ENCODE assay signal across 25 cellular contexts in the genomic region with DNA sequence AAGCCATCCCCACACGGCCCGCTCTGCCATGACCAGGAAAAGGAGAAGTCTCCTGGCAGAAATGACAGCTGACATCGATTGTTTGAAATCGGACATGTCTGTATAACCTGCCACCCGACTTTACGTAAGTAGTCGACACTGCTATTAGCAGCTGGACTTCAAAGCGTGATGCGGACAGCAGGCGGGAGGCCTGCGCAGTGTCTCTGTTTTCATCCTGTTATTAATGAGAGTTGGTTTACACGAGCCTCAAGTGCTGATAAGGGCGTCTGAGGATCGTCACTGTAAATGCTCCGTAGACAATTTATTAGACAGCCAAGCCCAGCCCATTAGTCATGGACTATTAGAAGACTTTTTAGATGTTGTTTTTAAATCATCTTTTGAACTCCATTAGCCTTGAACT.
"Had no signal": no experiment of that assay in that cellular context is flagged by ENCODE, and none has a peak within 500 bp of the region (broad histone marks: within the 10 kb centered on the region; RNA-seq: fewer than 3 reads in every experiment).

No MANE protein-coding gene starts in this region.

- H3K27ac ChIP-seq: ascending aorta, RWPE1, SJCRH30, VCaP had no signal

- H3K4me3 Mint-ChIP-seq: activated CD4-positive, alpha-beta T cell treated with anti-CD3 and anti-CD28 coated beads for 36 hours; activated CD8-positive, alpha-beta T cell treated with anti-CD3 and anti-CD28 coated beads, Interleukin-2, amount 10 ng/mL, durations not matched to agents 7 days and 5 days; activated naive CD4-positive, alpha-beta T cell treated with anti-CD3 and anti-CD28 coated beads, Interleukin-2, amount 50 U/mL, for 24 hours; brain had no signal

- DNase-seq: activated CD4-positive, alpha-beta T cell treated with anti-CD3 and anti-CD28 coated beads for 36 hours; activated CD8-positive, alpha-beta memory T cell treated with anti-CD3 and anti-CD28 coated beads, Interleukin-2, amount 50 U/mL, for 48 hours; activated CD8-positive, alpha-beta T cell treated with anti-CD3 and anti-CD28 coated beads, Interleukin-2, amount 10 ng/mL, durations not matched to agents 7 days and 5 days; activated naive CD4-positive, alpha-beta T cell; activated T-cell treated with anti-CD3 and anti-CD28 coated beads, Interleukin-2, amount 50 U/mL, for 1 hour; amniotic stem cell; MG63; MV-4-11; NCI-H1092 treated with DMSO at 0.1 percent for 48 hours; NCI-H1436 treated with DMSO at 0.1 percent for 48 hours; NCI-H187; NCI-H2081; NCI-H510A treated with DMSO at 0.1 percent for 48 hours; NCI-H69; NK-92 treated with Interleukin-12 subunit alpha and Interleukin-12 subunit beta, amount 100 ng/mL, for 24 hours; OCI-M1; Right ventricle myocardium superior; SJCRH30; SK-N-SH; T-helper 1 cell had no signal

- H3K4me1 Mint-ChIP-seq: activated CD4-positive, alpha-beta T cell treated with anti-CD3 and anti-CD28 coated beads for 36 hours; activated naive CD4-positive, alpha-beta T cell treated with anti-CD3 and anti-CD28 coated beads, Interleukin-2, amount 50 U/mL, for 24 hours had no signal

- H3K27me3 Mint-ChIP-seq: activated naive CD4-positive, alpha-beta T cell treated with anti-CD3 and anti-CD28 coated beads, Interleukin-2, amount 50 U/mL, for 24 hours had no signal

- H3K36me3 Mint-ChIP-seq: activated naive CD4-positive, alpha-beta T cell treated with anti-CD3 and anti-CD28 coated beads, Interleukin-2, amount 50 U/mL, for 24 hours; brain had no signal

- H3K9ac ChIP-seq: SK-N-SH had no signal

- H3K36me3 ChIP-seq: ascending aorta, MG63, SJCRH30 had no signal

- H3K4me1 ChIP-seq: ascending aorta, SJCRH30 had no signal

- H3K27me3 ChIP-seq: ascending aorta, MG63, SJCRH30 had no signal

- H3K9me3 ChIP-seq: ascending aorta, MG63, SJCRH30, SK-N-SH had no signal

- H3K4me3 ChIP-seq: ascending aorta, MG63, SJCRH30 had no signal

- H3K9me3 Mint-ChIP-seq: activated naive CD4-positive, alpha-beta T cell treated with anti-CD3 and anti-CD28 coated beads, Interleukin-2, amount 50 U/mL, for 24 hours; brain had no signal

- H3K27ac Mint-ChIP-seq: activated CD4-positive, alpha-beta T cell treated with anti-CD3 and anti-CD28 coated beads for 36 hours; activated CD8-positive, alpha-beta T cell treated with anti-CD3 and anti-CD28 coated beads, Interleukin-2, amount 10 ng/mL, durations not matched to agents 7 days and 5 days; activated naive CD4-positive, alpha-beta T cell treated with anti-CD3 and anti-CD28 coated beads, Interleukin-2, amount 50 U/mL, for 24 hours; brain had no signal
